ENCODE assay signal across 40 cellular contexts in the genomic region with DNA sequence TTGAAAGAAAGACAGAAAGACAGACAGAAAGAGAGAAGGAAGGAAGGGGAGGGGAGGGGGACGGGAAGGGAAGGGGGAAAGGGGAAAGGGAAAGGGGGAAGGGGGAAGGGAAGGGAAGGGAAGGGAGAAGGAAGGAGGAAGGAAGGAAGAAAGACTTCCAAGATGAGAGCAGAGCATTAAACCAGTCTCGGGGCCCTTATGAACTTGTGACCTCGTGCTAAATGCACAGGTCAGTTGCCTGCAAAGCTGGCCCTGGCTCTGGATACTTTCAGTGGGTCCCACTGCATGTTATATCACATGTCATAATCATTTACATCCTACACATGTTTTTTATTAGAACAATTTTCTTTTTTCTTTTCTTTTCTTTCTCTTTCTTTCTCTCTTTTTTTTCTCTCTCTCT.
"Had no signal": no experiment of that assay in that cellular context is flagged by ENCODE, and none has a peak within 500 bp of the region (broad histone marks: within the 10 kb centered on the region; RNA-seq: fewer than 3 reads in every experiment).

No MANE protein-coding gene starts in this region.

- H3K9me3 ChIP-seq: ascending aorta had no signal

- H3K4me1 Mint-ChIP-seq: activated CD4-positive, alpha-beta memory T cell treated with anti-CD3 and anti-CD28 coated beads, Interleukin-2, amount 10 ng/mL, durations not matched to agents 7 days and 5 days; activated CD4-positive, alpha-beta T cell treated with anti-CD3 and anti-CD28 coated beads for 36 hours; activated CD4-positive, alpha-beta T cell treated with anti-CD3 and anti-CD28 coated beads, Interleukin-2, amount 10 ng/mL, durations not matched to agents 7 days and 5 days; activated CD8-positive, alpha-beta memory T cell treated with anti-CD3 and anti-CD28 coated beads, Interleukin-2, amount 10 ng/mL, durations not matched to agents 7 days and 5 days; activated naive CD4-positive, alpha-beta T cell treated with anti-CD3 and anti-CD28 coated beads, Interleukin-2, amount 10 ng/mL, durations not matched to agents 7 days and 5 days; activated naive CD4-positive, alpha-beta T cell treated with anti-CD3 and anti-CD28 coated beads, Interleukin-2, amount 50 U/mL, for 24 hours; activated naive CD8-positive, alpha-beta T cell treated with anti-CD3 and anti-CD28 coated beads, Interleukin-2, amount 10 ng/mL, durations not matched to agents 7 days and 5 days; activated naive CD8-positive, alpha-beta T cell treated with anti-CD3 and anti-CD28 coated beads, Interleukin-2, amount 50 U/mL, for 24 hours; brain; central memory CD8-positive, alpha-beta T cell; WTC11 had no signal

- H3K4me1 ChIP-seq: ascending aorta had no signal

- H3K27me3 ChIP-seq: ascending aorta, cardiac muscle cell had no signal

- H3K4me3 ChIP-seq: ascending aorta, cardiac muscle cell had no signal

- H3K36me3 ChIP-seq: ascending aorta, cardiac muscle cell, WERI-Rb-1 had no signal

- FAIRE-seq: bronchial epithelial cell, TTC549 had no signal

- H3K27ac Mint-ChIP-seq: activated CD4-positive, alpha-beta memory T cell treated with anti-CD3 and anti-CD28 coated beads, Interleukin-2, amount 10 ng/mL, durations not matched to agents 7 days and 5 days; activated CD4-positive, alpha-beta T cell treated with anti-CD3 and anti-CD28 coated beads for 36 hours; activated CD4-positive, alpha-beta T cell treated with anti-CD3 and anti-CD28 coated beads, Interleukin-2, amount 10 ng/mL, durations not matched to agents 7 days and 5 days; activated CD8-positive, alpha-beta memory T cell treated with anti-CD3 and anti-CD28 coated beads, Interleukin-2, amount 10 ng/mL, durations not matched to agents 7 days and 5 days; activated CD8-positive, alpha-beta T cell treated with anti-CD3 and anti-CD28 coated beads, Interleukin-2, amount 10 ng/mL, durations not matched to agents 7 days and 5 days; activated naive CD4-positive, alpha-beta T cell treated with anti-CD3 and anti-CD28 coated beads, Interleukin-2, amount 10 ng/mL, durations not matched to agents 7 days and 5 days; activated naive CD4-positive, alpha-beta T cell treated with anti-CD3 and anti-CD28 coated beads, Interleukin-2, amount 50 U/mL, for 24 hours; activated naive CD8-positive, alpha-beta T cell; activated naive CD8-positive, alpha-beta T cell treated with anti-CD3 and anti-CD28 coated beads, Interleukin-2, amount 10 ng/mL, durations not matched to agents 7 days and 5 days; activated naive CD8-positive, alpha-beta T cell treated with anti-CD3 and anti-CD28 coated beads, Interleukin-2, amount 50 U/mL, for 24 hours; activated T-cell treated with anti-CD3 and anti-CD28 coated beads, Interleukin-2, amount 50 U/mL, for 24 hours; activated T-helper 2 cell treated with anti-CD3 and anti-CD28 coated beads, Interferon-gamma antibody, Interleukin-2, Interleukin-4, amounts not matched to agents 10 μg/mL and 5 μg/mL and 100 μg/mL, durations not matched to agents 14 hours and 24 hours and 36 hours; T-helper 1 cell treated with Interleukin-12 subunit alpha and Interleukin-12 subunit beta and Interleukin-4 antibody, amounts not matched to agents 30 μg/mL and 1 μg/mL, for 36 hours; T-helper 2 cell treated with Interferon-gamma antibody and Interleukin-4, amounts not matched to agents 5 μg/mL and 100 μg/mL, for 36 hours; WTC11 had no signal

- DNase-seq: activated CD4-positive, alpha-beta memory T cell treated with anti-CD3 and anti-CD28 coated beads, Interleukin-2, amount 10 ng/mL, durations not matched to agents 7 days and 5 days; activated CD4-positive, alpha-beta T cell treated with anti-CD3 and anti-CD28 coated beads for 1 hour; activated CD4-positive, alpha-beta T cell treated with anti-CD3 and anti-CD28 coated beads for 36 hours; activated CD4-positive, alpha-beta T cell treated with anti-CD3 and anti-CD28 coated beads for 48 hours; activated CD4-positive, alpha-beta T cell treated with anti-CD3 and anti-CD28 coated beads, Interleukin-2, amount 10 ng/mL, durations not matched to agents 7 days and 5 days; activated CD4-positive, alpha-beta T cell treated with anti-CD3 and anti-CD28 coated beads, Interleukin-2, amount 50 U/mL, for 48 hours; activated CD4-positive, CD25-positive, alpha-beta regulatory T cell; activated CD8-positive, alpha-beta memory T cell treated with anti-CD3 and anti-CD28 coated beads for 24 hours; activated CD8-positive, alpha-beta memory T cell treated with anti-CD3 and anti-CD28 coated beads, Interleukin-2, amount 10 ng/mL, durations not matched to agents 7 days and 5 days; activated CD8-positive, alpha-beta memory T cell treated with anti-CD3 and anti-CD28 coated beads, Interleukin-2, amount 50 U/mL, for 48 hours; activated CD8-positive, alpha-beta T cell treated with anti-CD3 and anti-CD28 coated beads, Interleukin-2, amount 10 ng/mL, durations not matched to agents 7 days and 5 days; activated effector memory CD4-positive, alpha-beta T cell treated with Interleukin-2 at 50 U/mL for 16 hours; activated gamma-delta T cell; activated naive CD4-positive, alpha-beta T cell treated with anti-CD3 and anti-CD28 coated beads, Interleukin-2, amount 10 ng/mL, durations not matched to agents 7 days and 5 days; activated naive CD4-positive, alpha-beta T cell treated with Interleukin-2 at 50 U/mL for 16 hours; activated naive CD8-positive, alpha-beta T cell treated with anti-CD3 and anti-CD28 coated beads, Interleukin-2, amount 10 ng/mL, durations not matched to agents 7 days and 5 days; activated naive CD8-positive, alpha-beta T cell treated with anti-CD3 and anti-CD28 coated beads, Interleukin-2, amount 50 U/mL, for 24 hours; activated T-cell treated with anti-CD3 and anti-CD28 coated beads, Interleukin-2, amount 50 U/mL, for 24 hours; activated T-cell treated with anti-CD3 and anti-CD28 coated beads, Interleukin-2, amount 50 U/mL, for 48 hours; amygdala; anterior cingulate cortex; caudate nucleus; cerebellar nuclear complex; T-helper 1 cell; T-helper 2 cell; T-helper 9 cell; WERI-Rb-1 had no signal

- H3K27me3 Mint-ChIP-seq: activated CD4-positive, alpha-beta T cell treated with anti-CD3 and anti-CD28 coated beads for 36 hours; activated CD4-positive, alpha-beta T cell treated with anti-CD3 and anti-CD28 coated beads, Interleukin-2, amount 10 ng/mL, durations not matched to agents 7 days and 5 days; activated naive CD4-positive, alpha-beta T cell treated with anti-CD3 and anti-CD28 coated beads, Interleukin-2, amount 10 ng/mL, durations not matched to agents 7 days and 5 days; activated naive CD4-positive, alpha-beta T cell treated with anti-CD3 and anti-CD28 coated beads, Interleukin-2, amount 50 U/mL, for 24 hours; activated naive CD8-positive, alpha-beta T cell; activated naive CD8-positive, alpha-beta T cell treated with anti-CD3 and anti-CD28 coated beads, Interleukin-2, amount 50 U/mL, for 24 hours; activated T-cell treated with anti-CD3 and anti-CD28 coated beads, Interleukin-2, amount 50 U/mL, for 24 hours; central memory CD8-positive, alpha-beta T cell had no signal

- H3K27ac ChIP-seq: ascending aorta, cardiac muscle cell, WERI-Rb-1 had no signal

- H3K36me3 Mint-ChIP-seq: activated CD8-positive, alpha-beta memory T cell treated with anti-CD3 and anti-CD28 coated beads, Interleukin-2, amount 10 ng/mL, durations not matched to agents 7 days and 5 days; activated naive CD4-positive, alpha-beta T cell treated with anti-CD3 and anti-CD28 coated beads, Interleukin-2, amount 10 ng/mL, durations not matched to agents 7 days and 5 days; activated naive CD4-positive, alpha-beta T cell treated with anti-CD3 and anti-CD28 coated beads, Interleukin-2, amount 50 U/mL, for 24 hours; activated naive CD8-positive, alpha-beta T cell; activated naive CD8-positive, alpha-beta T cell treated with anti-CD3 and anti-CD28 coated beads, Interleukin-2, amount 10 ng/mL, durations not matched to agents 7 days and 5 days; brain; WTC11 had no signal

- H3K4me3 Mint-ChIP-seq: activated CD4-positive, alpha-beta memory T cell treated with anti-CD3 and anti-CD28 coated beads, Interleukin-2, amount 10 ng/mL, durations not matched to agents 7 days and 5 days; activated CD4-positive, alpha-beta T cell treated with anti-CD3 and anti-CD28 coated beads for 36 hours; activated CD4-positive, alpha-beta T cell treated with anti-CD3 and anti-CD28 coated beads, Interleukin-2, amount 10 ng/mL, durations not matched to agents 7 days and 5 days; activated CD8-positive, alpha-beta memory T cell treated with anti-CD3 and anti-CD28 coated beads, Interleukin-2, amount 10 ng/mL, durations not matched to agents 7 days and 5 days; activated CD8-positive, alpha-beta T cell treated with anti-CD3 and anti-CD28 coated beads, Interleukin-2, amount 10 ng/mL, durations not matched to agents 7 days and 5 days; activated naive CD4-positive, alpha-beta T cell treated with anti-CD3 and anti-CD28 coated beads, Interleukin-2, amount 10 ng/mL, durations not matched to agents 7 days and 5 days; activated naive CD4-positive, alpha-beta T cell treated with anti-CD3 and anti-CD28 coated beads, Interleukin-2, amount 50 U/mL, for 24 hours; activated naive CD8-positive, alpha-beta T cell; activated naive CD8-positive, alpha-beta T cell treated with anti-CD3 and anti-CD28 coated beads, Interleukin-2, amount 10 ng/mL, durations not matched to agents 7 days and 5 days; activated naive CD8-positive, alpha-beta T cell treated with anti-CD3 and anti-CD28 coated beads, Interleukin-2, amount 50 U/mL, for 24 hours; activated T-cell treated with anti-CD3 and anti-CD28 coated beads, Interleukin-2, amount 50 U/mL, for 24 hours; brain; central memory CD8-positive, alpha-beta T cell; T-helper 1 cell treated with Interleukin-12 subunit alpha and Interleukin-12 subunit beta and Interleukin-4 antibody, amounts not matched to agents 30 μg/mL and 1 μg/mL, for 36 hours; T-helper 2 cell treated with Interferon-gamma antibody and Interleukin-4, amounts not matched to agents 5 μg/mL and 100 μg/mL, for 36 hours; WTC11 had no signal

- H3K9me3 Mint-ChIP-seq: activated CD4-positive, alpha-beta memory T cell treated with anti-CD3 and anti-CD28 coated beads, Interleukin-2, amount 10 ng/mL, durations not matched to agents 7 days and 5 days; activated CD4-positive, alpha-beta T cell treated with anti-CD3 and anti-CD28 coated beads, Interleukin-2, amount 10 ng/mL, durations not matched to agents 7 days and 5 days; activated naive CD4-positive, alpha-beta T cell treated with anti-CD3 and anti-CD28 coated beads, Interleukin-2, amount 10 ng/mL, durations not matched to agents 7 days and 5 days; activated naive CD4-positive, alpha-beta T cell treated with anti-CD3 and anti-CD28 coated beads, Interleukin-2, amount 50 U/mL, for 24 hours; activated naive CD8-positive, alpha-beta T cell treated with anti-CD3 and anti-CD28 coated beads, Interleukin-2, amount 10 ng/mL, durations not matched to agents 7 days and 5 days; activated naive CD8-positive, alpha-beta T cell treated with anti-CD3 and anti-CD28 coated beads, Interleukin-2, amount 50 U/mL, for 24 hours; activated T-cell treated with anti-CD3 and anti-CD28 coated beads, Interleukin-2, amount 50 U/mL, for 24 hours; activated T-helper 2 cell treated with anti-CD3 and anti-CD28 coated beads, Interferon-gamma antibody, Interleukin-2, Interleukin-4, amounts not matched to agents 10 μg/mL and 5 μg/mL and 100 μg/mL, durations not matched to agents 14 hours and 24 hours and 36 hours; brain; central memory CD8-positive, alpha-beta T cell; T-helper 1 cell treated with Interleukin-12 subunit alpha and Interleukin-12 subunit beta and Interleukin-4 antibody, amounts not matched to agents 30 μg/mL and 1 μg/mL, for 36 hours; T-helper 2 cell treated with Interferon-gamma antibody and Interleukin-4, amounts not matched to agents 5 μg/mL and 100 μg/mL, for 36 hours; WTC11 had no signal

- ATAC-seq: activated CD4-positive, alpha-beta T cell treated with anti-CD3 and anti-CD28 coated beads for 36 hours; activated CD4-positive, CD25-positive, alpha-beta regulatory T cell treated with anti-CD3 and anti-CD28 coated beads, Interleukin-2, amount 50 U/mL, for 24 hours; activated CD8-positive, alpha-beta memory T cell treated with anti-CD3 and anti-CD28 coated beads, Interleukin-2, amount 10 ng/mL, durations not matched to agents 7 days and 5 days; activated CD8-positive, alpha-beta T cell treated with anti-CD3 and anti-CD28 coated beads, Interleukin-2, amount 10 ng/mL, durations not matched to agents 7 days and 5 days; activated naive CD8-positive, alpha-beta T cell treated with anti-CD3 and anti-CD28 coated beads, Interleukin-2, amount 50 U/mL, for 24 hours; WTC11 had no signal
